Comparison of ENCODE assay signal across 1 cellular context in the genomic region with DNA sequence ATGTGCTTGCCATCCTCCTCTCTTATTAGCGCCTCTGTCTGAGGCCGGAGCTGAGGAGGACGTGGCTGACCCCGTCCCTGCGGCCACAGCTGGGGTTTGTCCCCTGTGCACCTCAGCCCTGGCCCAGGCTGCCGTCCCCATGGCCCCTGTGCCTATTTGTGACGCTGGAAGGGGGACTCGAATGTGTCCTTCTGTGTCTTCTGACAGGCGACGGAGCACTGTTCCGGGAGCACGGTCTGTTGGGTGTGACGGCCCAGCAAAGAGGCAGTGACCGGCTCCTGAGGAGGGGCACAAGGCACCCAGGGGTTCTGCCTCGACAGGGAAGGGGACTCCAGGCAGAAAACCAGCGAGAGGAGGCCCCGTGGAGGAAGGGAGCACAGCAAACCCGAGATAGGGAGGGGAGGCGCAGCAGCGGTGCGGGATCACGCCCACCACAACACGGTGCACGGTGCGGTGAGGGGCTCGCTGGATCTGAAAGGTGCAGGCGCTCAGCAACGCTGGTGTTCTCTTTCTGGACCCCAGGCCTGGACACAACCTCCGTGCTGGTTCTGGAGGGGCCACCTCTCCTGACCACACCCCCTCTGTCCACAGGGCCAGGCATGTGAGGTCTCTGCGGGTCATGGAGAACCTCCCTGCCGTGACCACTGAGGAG.
TF ChIP-seq lines count a peak whose summit lies in the region.

No MANE protein-coding gene starts in this region.

TF ChIP-seq in K562, 482 proteins besides CTCF, POLR2A, EP300 and RAD21:
- TF ChIP-seq SOX6 (IDR thresholded peaks at IDR 0.05) (no peak), ZNF263 (CRISPR knock-in tag; IDR thresholded peaks at IDR 0.05; ENCODE audit: borderline replicate concordance) (peak; percentile 91), TOE1 (IDR thresholded peaks at IDR 0.05; ENCODE audit: borderline replicate concordance) (no peak), TOE1 (CRISPR knock-in tag; IDR thresholded peaks at IDR 0.05; ENCODE audit: borderline replicate concordance, low read depth) (no peak), FOXJ2 (tag; IDR thresholded peaks at IDR 0.05) (no peak), ZFP1 (CRISPR knock-in tag; IDR thresholded peaks at IDR 0.05) (no peak), POLR2G (IDR thresholded peaks at IDR 0.05; ENCODE audit: low read depth, low read length) (0 out of 2 replicates have a peak, but pooled peaks have one; percentile 15), ZNF77 (CRISPR knock-in tag; IDR thresholded peaks at IDR 0.05) (no peak), MTA3 (IDR thresholded peaks at IDR 0.05; ENCODE audit: borderline replicate concordance) (no peak), ZKSCAN8 (CRISPR knock-in tag; IDR thresholded peaks at IDR 0.05) (no peak), KLF6 (CRISPR knock-in tag; IDR thresholded peaks at IDR 0.05; ENCODE audit: borderline replicate concordance) (no peak)
- TF ChIP-seq, protein P1, sequence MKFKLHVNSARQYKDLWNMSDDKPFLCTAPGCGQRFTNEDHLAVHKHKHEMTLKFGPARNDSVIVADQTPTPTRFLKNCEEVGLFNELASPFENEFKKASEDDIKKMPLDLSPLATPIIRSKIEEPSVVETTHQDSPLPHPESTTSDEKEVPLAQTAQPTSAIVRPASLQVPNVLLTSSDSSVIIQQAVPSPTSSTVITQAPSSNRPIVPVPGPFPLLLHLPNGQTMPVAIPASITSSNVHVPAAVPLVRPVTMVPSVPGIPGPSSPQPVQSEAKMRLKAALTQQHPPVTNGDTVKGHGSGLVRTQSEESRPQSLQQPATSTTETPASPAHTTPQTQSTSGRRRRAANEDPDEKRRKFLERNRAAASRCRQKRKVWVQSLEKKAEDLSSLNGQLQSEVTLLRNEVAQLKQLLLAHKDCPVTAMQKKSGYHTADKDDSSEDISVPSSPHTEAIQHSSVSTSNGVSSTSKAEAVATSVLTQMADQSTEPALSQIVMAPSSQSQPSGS (CRISPR knock-in tag; IDR thresholded peaks at IDR 0.05), result no peak
- TF ChIP-seq, protein P2, sequence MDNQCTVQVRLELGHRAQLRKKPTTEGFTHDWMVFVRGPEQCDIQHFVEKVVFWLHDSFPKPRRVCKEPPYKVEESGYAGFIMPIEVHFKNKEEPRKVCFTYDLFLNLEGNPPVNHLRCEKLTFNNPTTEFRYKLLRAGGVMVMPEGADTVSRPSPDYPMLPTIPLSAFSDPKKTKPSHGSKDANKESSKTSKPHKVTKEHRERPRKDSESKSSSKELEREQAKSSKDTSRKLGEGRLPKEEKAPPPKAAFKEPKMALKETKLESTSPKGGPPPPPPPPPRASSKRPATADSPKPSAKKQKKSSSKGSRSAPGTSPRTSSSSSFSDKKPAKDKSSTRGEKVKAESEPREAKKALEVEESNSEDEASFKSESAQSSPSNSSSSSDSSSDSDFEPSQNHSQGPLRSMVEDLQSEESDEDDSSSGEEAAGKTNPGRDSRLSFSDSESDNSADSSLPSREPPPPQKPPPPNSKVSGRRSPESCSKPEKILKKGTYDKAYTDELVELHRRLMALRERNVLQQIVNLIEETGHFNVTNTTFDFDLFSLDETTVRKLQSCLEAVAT (IDR thresholded peaks at IDR 0.05), result no peak
